22 cellular contexts compared by ENCODE assay signal in the genomic region with DNA sequence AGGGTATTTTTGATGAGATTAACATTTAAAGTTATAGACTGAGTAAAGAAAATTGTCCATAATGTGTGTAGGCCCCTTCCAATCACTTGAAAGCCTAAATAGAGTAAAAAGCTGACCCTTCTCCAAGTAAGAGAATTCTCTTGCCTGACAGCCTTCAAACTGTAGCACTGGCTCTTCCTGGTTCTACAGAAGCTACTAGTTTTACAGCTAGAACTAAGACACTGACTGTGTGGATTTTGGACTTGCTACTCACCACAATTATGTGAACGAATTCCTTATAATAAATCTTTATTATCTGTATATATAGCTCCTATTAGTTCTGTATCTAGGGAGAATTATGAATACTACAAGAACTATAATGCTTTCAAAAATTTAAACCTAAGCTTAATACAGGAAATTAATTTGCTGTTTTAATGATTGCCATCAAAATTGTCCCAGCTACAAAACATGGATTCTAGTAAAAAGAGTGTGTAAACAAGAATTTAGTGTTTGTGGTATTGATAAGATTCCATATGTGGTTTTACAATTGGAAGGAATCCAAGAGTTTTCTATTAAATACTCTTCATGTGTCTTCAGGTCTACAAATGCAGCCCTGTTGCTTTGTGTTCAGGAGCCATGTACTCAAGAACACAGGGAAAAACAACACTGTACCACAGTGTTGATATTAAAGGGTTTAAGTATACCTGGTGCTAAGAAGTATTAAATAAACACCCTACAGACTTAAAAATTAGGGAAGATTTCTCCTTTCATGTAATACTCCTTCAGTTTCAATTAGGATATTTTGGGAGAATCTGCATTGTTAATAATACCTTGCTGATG.
DNase-seq lines count a peak whose midpoint lies in the region; ATAC-seq and TF ChIP-seq lines count a peak whose summit lies in the region.
"Had no signal": no experiment of that assay in that cellular context is flagged by ENCODE, and none has a peak within 500 bp of the region (broad histone marks: within the 10 kb centered on the region; RNA-seq: fewer than 3 reads in every experiment).

No MANE protein-coding gene starts in this region.

- H3K4me3 ChIP-seq in testis, result no peak overlapping the region
- H3K4me3 ChIP-seq in SJCRH30, result no peak overlapping the region
- H3K4me3 ChIP-seq: thyroid gland had no signal

- intact Hi-C loops in testis (cut with DNase I; ENCODE audit: low total_unique reads), result no loop called here

- TF ChIP-seq CTCF in progenitor cell of endocrine pancreas (IDR thresholded peaks at IDR 0.05; ENCODE audit: unreplicated experiment), result no peak
- no peak for TF ChIP-seq CTCF in testis (IDR thresholded peaks at IDR 0.05)

- H3K4me3 Mint-ChIP-seq in progenitor cell of endocrine pancreas (ENCODE audit: low read depth), result no peak overlapping the region
- H3K4me3 Mint-ChIP-seq: activated CD4-positive, alpha-beta T cell treated with anti-CD3 and anti-CD28 coated beads, Interleukin-2, amount 10 ng/mL, durations not matched to agents 7 days and 5 days; activated naive CD8-positive, alpha-beta T cell treated with anti-CD3 and anti-CD28 coated beads, Interleukin-2, amount 50 U/mL, for 24 hours; CD4-positive, CD25-positive, alpha-beta regulatory T cell; naive thymus-derived CD4-positive, alpha-beta T cell; T-cell had no signal

- peaks cover 30% of the 10 kb centered on the region for H3K4me1 Mint-ChIP-seq in progenitor cell of endocrine pancreas (ENCODE audit: low read depth)
- H3K4me1 Mint-ChIP-seq: activated CD4-positive, alpha-beta T cell treated with anti-CD3 and anti-CD28 coated beads, Interleukin-2, amount 10 ng/mL, durations not matched to agents 7 days and 5 days; activated naive CD8-positive, alpha-beta T cell treated with anti-CD3 and anti-CD28 coated beads, Interleukin-2, amount 50 U/mL, for 24 hours; CD4-positive, CD25-positive, alpha-beta regulatory T cell; naive thymus-derived CD4-positive, alpha-beta T cell; T-cell had no signal

- 46 to 48% methylated on average over 1 of the region's 1 CpG for WGBS in testis, 2 donors

- no peak for TF ChIP-seq POLR2A in testis (IDR thresholded peaks at IDR 0.05)

- H3K9me3 Mint-ChIP-seq in progenitor cell of endocrine pancreas (ENCODE audit: low read depth), result peaks cover 10% of the 10 kb centered on the region

- peak overlapping the region; percentile 90 for H3K27ac Mint-ChIP-seq in progenitor cell of endocrine pancreas
- H3K27ac Mint-ChIP-seq: activated CD4-positive, alpha-beta T cell treated with anti-CD3 and anti-CD28 coated beads, Interleukin-2, amount 10 ng/mL, durations not matched to agents 7 days and 5 days; activated naive CD8-positive, alpha-beta T cell treated with anti-CD3 and anti-CD28 coated beads, Interleukin-2, amount 50 U/mL, for 24 hours; CD4-positive, CD25-positive, alpha-beta regulatory T cell; naive thymus-derived CD4-positive, alpha-beta T cell; T-cell had no signal

- H3K36me3 ChIP-seq in testis (ENCODE audit: low read depth, missing control alignments) (no peaks in the 10 kb centered on the region), SJCRH30 (no peaks in the 10 kb centered on the region)
- H3K36me3 ChIP-seq: thyroid gland had no signal

- H3K27me3 Mint-ChIP-seq in progenitor cell of endocrine pancreas, result no peaks in the 10 kb centered on the region
- H3K27me3 Mint-ChIP-seq: activated CD4-positive, alpha-beta T cell treated with anti-CD3 and anti-CD28 coated beads, Interleukin-2, amount 10 ng/mL, durations not matched to agents 7 days and 5 days; activated naive CD8-positive, alpha-beta T cell treated with anti-CD3 and anti-CD28 coated beads, Interleukin-2, amount 50 U/mL, for 24 hours; CD4-positive, CD25-positive, alpha-beta regulatory T cell; naive thymus-derived CD4-positive, alpha-beta T cell; T-cell had no signal

- ATAC-seq in GM21619 (IDR thresholded peaks at IDR 0.05; ENCODE audit: unreplicated experiment), result no peak
- ATAC-seq: activated naive CD8-positive, alpha-beta T cell treated with anti-CD3 and anti-CD28 coated beads, Interleukin-2, amount 50 U/mL, for 24 hours; naive thymus-derived CD4-positive, alpha-beta T cell; T-cell had no signal

- H3K27ac ChIP-seq in testis, result no peak overlapping the region
- no peak overlapping the region for H3K27ac ChIP-seq in SJCRH30
- H3K27ac ChIP-seq: thyroid gland had no signal

- no peaks in the 10 kb centered on the region for H3K27me3 ChIP-seq in testis
- H3K27me3 ChIP-seq in SJCRH30, result no peaks in the 10 kb centered on the region
- H3K27me3 ChIP-seq: thyroid gland had no signal

- no peaks in the 10 kb centered on the region for H3K4me1 ChIP-seq in testis
- H3K4me1 ChIP-seq in SJCRH30, result no peaks in the 10 kb centered on the region
- H3K4me1 ChIP-seq: thyroid gland had no signal

- no peaks in the 10 kb centered on the region for H3K36me3 Mint-ChIP-seq in progenitor cell of endocrine pancreas (ENCODE audit: insufficient read depth)
- H3K36me3 Mint-ChIP-seq: CD4-positive, CD25-positive, alpha-beta regulatory T cell; naive thymus-derived CD4-positive, alpha-beta T cell; T-cell had no signal

- DNase-seq in DMS53 treated with DMSO at 0.1 percent for 48 hours (lab: John Stamatoyannopoulos, UW; ENCODE audit: unreplicated experiment) (peak; percentile 78), OCI-M1 (lab: John Stamatoyannopoulos, UW) (peak; percentile 22), glomerular visceral epithelial cell (ENCODE audit: extremely low spot score) (peak; percentile 7), progenitor cell of endocrine pancreas (ENCODE audit: low spot score, unreplicated experiment) (no peak), testis (no peak), COR-L47 (lab: John Stamatoyannopoulos, UW) (no peak), SJCRH30 (no peak)
- DNase-seq: activated CD4-positive, alpha-beta T cell treated with anti-CD3 and anti-CD28 coated beads, Interleukin-2, amount 10 ng/mL, durations not matched to agents 7 days and 5 days; activated effector memory CD4-positive, alpha-beta T cell treated with Interleukin-2 at 50 U/mL for 16 hours; activated naive CD8-positive, alpha-beta T cell treated with anti-CD3 and anti-CD28 coated beads, Interleukin-2, amount 50 U/mL, for 24 hours; CD4-positive, CD25-positive, alpha-beta regulatory T cell; DND-41; hippocampal formation; naive thymus-derived CD4-positive, alpha-beta T cell; NCI-H1105 treated with DMSO at 0.1 percent for 48 hours; NCI-H2171; NCI-H526 treated with DMSO at 0.1 percent for 48 hours; SHP77; stimulated activated naive CD4-positive, alpha-beta T cell treated with Interleukin-2 at 50 U/mL for 16 hours; T-cell; thyroid gland had no signal

- H3K9me3 ChIP-seq in testis, result no peaks in the 10 kb centered on the region
- no peaks in the 10 kb centered on the region for H3K9me3 ChIP-seq in SJCRH30 (replicated peaks)
- H3K9me3 ChIP-seq: thyroid gland had no signal

Comparison
In these comparisons a context has a peak if more than half of its experiments do, and no peak if none do; other contexts are left out.
1. DNase-seq: peak in DMS53 treated with DMSO at 0.1 percent for 48 hours (single experiment), OCI-M1 (single experiment) and glomerular visceral epithelial cell (single experiment); none in progenitor cell of endocrine pancreas (single experiment), testis (single experiment), COR-L47 (single experiment) and SJCRH30 (0 of 2).